1 cellular context compared by ENCODE assay signal in the genomic region with DNA sequence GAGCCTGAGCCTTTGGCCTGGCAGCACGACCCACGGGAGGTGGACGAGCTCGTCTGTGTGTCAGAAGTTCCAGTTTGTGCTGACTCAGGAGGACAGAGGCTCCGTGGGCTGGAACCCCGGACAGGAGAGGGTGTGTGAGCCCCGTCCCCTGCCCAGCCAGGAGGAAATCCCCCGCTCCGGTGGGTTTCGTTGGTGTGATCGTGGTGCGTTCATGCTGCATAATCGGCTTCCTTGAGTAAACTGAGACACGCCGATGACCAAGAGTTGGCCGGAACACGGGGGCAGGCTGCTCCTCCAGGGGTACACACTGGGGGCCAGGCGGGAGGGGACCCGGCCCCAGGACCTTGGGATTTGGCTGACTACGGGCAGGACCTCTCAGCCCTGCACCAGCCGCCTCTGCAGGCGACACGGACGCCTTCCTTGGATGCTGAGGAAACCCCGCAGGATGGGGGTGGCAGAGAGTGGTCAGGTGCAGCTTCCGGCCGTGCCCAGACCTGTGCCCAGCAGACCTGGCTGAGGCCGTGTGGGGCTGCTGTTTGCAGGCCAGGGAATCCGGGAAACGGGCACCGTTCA.
TF ChIP-seq lines count a peak whose summit lies in the region.

No MANE protein-coding gene starts in this region.

TF ChIP-seq in IMR-90, 13 proteins besides CTCF, POLR2A, EP300 and RAD21:
- TF ChIP-seq MAFK (IDR thresholded peaks at IDR 0.05; ENCODE audit: low read depth, low read length) (peak; percentile 68), RCOR1 (IDR thresholded peaks at IDR 0.05; ENCODE audit: insufficient replicate concordance, low read length) (no peak), BHLHE40 (IDR thresholded peaks at IDR 0.05; ENCODE audit: low read depth, low read length) (no peak)
